ENCODE assay signal across 27 cellular contexts in genomic region chr3:129534428-129535027, GRCh38. TPM values are rescaled to one million over a fixed set of nuclear protein-coding genes. Genes with fewer than 3 reads are reported as not detected.
DNase-seq lines count a peak whose midpoint lies in the region; ATAC-seq and TF ChIP-seq lines count a peak whose summit lies in the region.
"Had no signal": no experiment of that assay in that cellular context is flagged by ENCODE, and none has a peak within 500 bp of the region (broad histone marks: within the 10 kb centered on the region; RNA-seq: fewer than 3 reads in every experiment).

No MANE protein-coding gene starts in this region.

- no peak for ATAC-seq in GM23338
- ATAC-seq in GM18873 (IDR thresholded peaks at IDR 0.05; ENCODE audit: low FRiP score, unreplicated experiment), result no peak
- ATAC-seq: activated CD8-positive, alpha-beta memory T cell treated with anti-CD3 and anti-CD28 coated beads, Interleukin-2, amount 10 ng/mL, durations not matched to agents 7 days and 5 days; activated T-helper 17 cell treated with anti-CD3 and anti-CD28 coated beads, Interleukin-2, amount 50 U/mL, for 72 hours; naive thymus-derived CD4-positive, alpha-beta T cell had no signal

- H3K27ac Mint-ChIP-seq in GM23338, result no peak overlapping the region
- no peak overlapping the region for H3K27ac Mint-ChIP-seq in activated naive CD4-positive, alpha-beta T cell treated with anti-CD3 and anti-CD28 coated beads, Interleukin-2, amount 10 ng/mL, durations not matched to agents 7 days and 5 days
- H3K27ac Mint-ChIP-seq: activated CD4-positive, alpha-beta T cell treated with anti-CD3 and anti-CD28 coated beads, Interleukin-2, amount 10 ng/mL, durations not matched to agents 24 days and 14 days; activated CD8-positive, alpha-beta memory T cell treated with anti-CD3 and anti-CD28 coated beads, Interleukin-2, amount 10 ng/mL, durations not matched to agents 7 days and 5 days; activated T-helper 17 cell treated with anti-CD3 and anti-CD28 coated beads, Interleukin-2, amount 50 U/mL, for 72 hours; stimulated activated naive CD8-positive, alpha-beta T cell treated with anti-CD3 and anti-CD28 coated beads, Interleukin-15, Interleukin-2, amounts not matched to agents 100 ng/mL and 50 ng/mL, for 24 hours had no signal

- H3K36me3 ChIP-seq in GM23338 (ENCODE audit: insufficient read depth) (no peaks in the 10 kb centered on the region), parathyroid adenoma (ENCODE audit: control insufficient read depth, insufficient read depth, low read length) (no peaks in the 10 kb centered on the region)
- H3K36me3 ChIP-seq: cardiac muscle cell, tibial nerve had no signal

- H3K4me1 ChIP-seq in GM23338 (ENCODE audit: insufficient read depth), result peaks cover 21% of the 10 kb centered on the region; the same call in 1 of the 2 replicates
- H3K4me1 ChIP-seq in parathyroid adenoma, result peaks cover 16% of the 10 kb centered on the region

- no peaks in the 10 kb centered on the region for H3K79me2 ChIP-seq in GM23338 (replicated peaks; ENCODE audit: insufficient read depth)
- no peaks in the 10 kb centered on the region for H3K79me2 ChIP-seq in parathyroid adenoma

- no peaks in the 10 kb centered on the region; the same call in 2 of the 3 replicates for H3K36me3 Mint-ChIP-seq in GM23338 (ENCODE audit: low read depth)
- H3K36me3 Mint-ChIP-seq in activated naive CD4-positive, alpha-beta T cell treated with anti-CD3 and anti-CD28 coated beads, Interleukin-2, amount 10 ng/mL, durations not matched to agents 7 days and 5 days, result no peaks in the 10 kb centered on the region
- H3K36me3 Mint-ChIP-seq: activated CD8-positive, alpha-beta memory T cell treated with anti-CD3 and anti-CD28 coated beads, Interleukin-2, amount 10 ng/mL, durations not matched to agents 7 days and 5 days; CD4-positive, alpha-beta memory T cell; naive thymus-derived CD4-positive, alpha-beta T cell had no signal

- peaks cover 44% of the 10 kb centered on the region for H3K4me1 Mint-ChIP-seq in GM23338
- no peaks in the 10 kb centered on the region for H3K4me1 Mint-ChIP-seq in activated naive CD4-positive, alpha-beta T cell treated with anti-CD3 and anti-CD28 coated beads, Interleukin-2, amount 10 ng/mL, durations not matched to agents 7 days and 5 days
- H3K4me1 Mint-ChIP-seq: activated CD4-positive, alpha-beta T cell treated with anti-CD3 and anti-CD28 coated beads, Interleukin-2, amount 10 ng/mL, durations not matched to agents 24 days and 14 days; activated CD8-positive, alpha-beta memory T cell treated with anti-CD3 and anti-CD28 coated beads, Interleukin-2, amount 10 ng/mL, durations not matched to agents 7 days and 5 days; activated T-helper 17 cell treated with anti-CD3 and anti-CD28 coated beads, Interleukin-2, amount 50 U/mL, for 72 hours had no signal

- H3K27ac ChIP-seq in GM23338 (ENCODE audit: low read depth) (no peak overlapping the region), parathyroid adenoma (no peak overlapping the region)
- H3K27ac ChIP-seq: cardiac muscle cell, dorsolateral prefrontal cortex, tibial nerve had no signal

- TF ChIP-seq CTCF in GM23338 (conservative IDR thresholded peaks at IDR 0.05; ENCODE audit: low read depth in 2 of 2) (no peak), parathyroid adenoma (IDR thresholded peaks at IDR 0.05) (no peak)

- H3K4me3 ChIP-seq in GM23338 (no peak overlapping the region), parathyroid adenoma (ENCODE audit: low read depth, low read length) (no peak overlapping the region)
- H3K4me3 ChIP-seq: cardiac muscle cell, dorsolateral prefrontal cortex, lung, tibial nerve had no signal

- peaks cover 17% of the 10 kb centered on the region for H3K27me3 Mint-ChIP-seq in GM23338 (ENCODE audit: insufficient read depth, low read depth, poor library complexity)
- H3K27me3 Mint-ChIP-seq in activated naive CD4-positive, alpha-beta T cell treated with anti-CD3 and anti-CD28 coated beads, Interleukin-2, amount 10 ng/mL, durations not matched to agents 7 days and 5 days, result peaks cover 30% of the 10 kb centered on the region
- H3K27me3 Mint-ChIP-seq: activated T-helper 17 cell treated with anti-CD3 and anti-CD28 coated beads, Interleukin-2, amount 50 U/mL, for 72 hours; CD4-positive, alpha-beta memory T cell; stimulated activated naive CD8-positive, alpha-beta T cell treated with anti-CD3 and anti-CD28 coated beads, Interleukin-15, Interleukin-2, amounts not matched to agents 100 ng/mL and 50 ng/mL, for 24 hours had no signal

- H3K4me2 ChIP-seq in GM23338 (no peak overlapping the region; the same call in 1 of the 2 replicates), parathyroid adenoma (ENCODE audit: low read length) (no peak overlapping the region)

- H3F3A ChIP-seq in GM23338 (replicated peaks; ENCODE audit: low read depth), result no peaks in the 10 kb centered on the region

- CTCF ChIA-PET in activated naive CD4-positive, alpha-beta T cell treated with anti-CD3 and anti-CD28 coated beads, Interleukin-2, amount 10 ng/mL, durations not matched to agents 7 days and 5 days (lab: Charles Lee), result interaction anchor here (1.0 kb wide), 1 partner anchor 44 kb away, joined by 3 read pairs; no protein-coding TSS in a partner anchor

- H3K9me2 ChIP-seq in GM23338 (ENCODE audit: insufficient read depth), result peaks cover 11% of the 10 kb centered on the region; the same call in 1 of the 2 replicates

- H2AFZ ChIP-seq in GM23338, result no peak overlapping the region
- peak overlapping the region; percentile 6 for H2AFZ ChIP-seq in parathyroid adenoma

- H3K9me3 Mint-ChIP-seq in GM23338, result no peaks in the 10 kb centered on the region
- H3K9me3 Mint-ChIP-seq in activated naive CD4-positive, alpha-beta T cell treated with anti-CD3 and anti-CD28 coated beads, Interleukin-2, amount 10 ng/mL, durations not matched to agents 7 days and 5 days, result no peaks in the 10 kb centered on the region
- H3K9me3 Mint-ChIP-seq: activated CD4-positive, alpha-beta T cell treated with anti-CD3 and anti-CD28 coated beads, Interleukin-2, amount 10 ng/mL, durations not matched to agents 24 days and 14 days; activated T-helper 17 cell treated with anti-CD3 and anti-CD28 coated beads, Interleukin-2, amount 50 U/mL, for 72 hours; naive thymus-derived CD4-positive, alpha-beta T cell; stimulated activated naive CD8-positive, alpha-beta T cell treated with anti-CD3 and anti-CD28 coated beads, Interleukin-15, Interleukin-2, amounts not matched to agents 100 ng/mL and 50 ng/mL, for 24 hours had no signal

- H3K9me3 ChIP-seq in parathyroid adenoma (ENCODE audit: control insufficient read depth, low read length), result no peaks in the 10 kb centered on the region
- H3K9me3 ChIP-seq: tibial nerve had no signal

- no peaks in the 10 kb centered on the region for H3K27me3 ChIP-seq in GM23338 (ENCODE audit: insufficient read depth)
- H3K27me3 ChIP-seq in parathyroid adenoma (ENCODE audit: control insufficient read depth, insufficient read depth, low read length), result no peaks in the 10 kb centered on the region
- H3K27me3 ChIP-seq: cardiac muscle cell, dorsolateral prefrontal cortex, tibial nerve had no signal

- DNase-seq in GM23338 (ENCODE audit: low spot score) (peak; percentile 36), NCI-H226 (peak; percentile 24), glomerular visceral epithelial cell (ENCODE audit: extremely low spot score) (peak; percentile 17), dedifferentiated amniotic fluid mesenchymal stem cell (ENCODE audit: extremely low spot score) (no peak)
- DNase-seq in activated naive CD4-positive, alpha-beta T cell treated with anti-CD3 and anti-CD28 coated beads, Interleukin-2, amount 10 ng/mL, durations not matched to agents 7 days and 5 days, result no peak
- no peak for DNase-seq in activated naive CD4-positive, alpha-beta T cell treated with Interleukin-2 at 50 U/mL for 16 hours
- DNase-seq: activated CD4-positive, alpha-beta T cell treated with anti-CD3 and anti-CD28 coated beads, Interleukin-2, amount 10 ng/mL, durations not matched to agents 24 days and 14 days; activated CD8-positive, alpha-beta memory T cell treated with anti-CD3 and anti-CD28 coated beads, Interleukin-2, amount 10 ng/mL, durations not matched to agents 7 days and 5 days; CD4-positive, alpha-beta memory T cell; dorsolateral prefrontal cortex; foreskin fibroblast; GOT3; Karpas-422; naive thymus-derived CD4-positive, alpha-beta T cell; NCI-H1048; NCI-H2107; NCI-H748 treated with DMSO at 0.1 percent for 48 hours; stimulated activated CD4-positive, alpha-beta T cell treated with anti-CD3 and anti-CD28 coated beads, Interleukin-2, amount 100 ng/mL, for 24 hours had no signal

- no peak overlapping the region for H3K9ac ChIP-seq in parathyroid adenoma

- no peaks in the 10 kb centered on the region for H4K20me1 ChIP-seq in GM23338 (replicated peaks; ENCODE audit: insufficient read depth)

- no peak overlapping the region for H3K4me3 Mint-ChIP-seq in GM23338
- H3K4me3 Mint-ChIP-seq in activated naive CD4-positive, alpha-beta T cell treated with anti-CD3 and anti-CD28 coated beads, Interleukin-2, amount 10 ng/mL, durations not matched to agents 7 days and 5 days, result no peak overlapping the region
- H3K4me3 Mint-ChIP-seq: activated CD4-positive, alpha-beta T cell treated with anti-CD3 and anti-CD28 coated beads, Interleukin-2, amount 10 ng/mL, durations not matched to agents 24 days and 14 days; activated CD8-positive, alpha-beta memory T cell treated with anti-CD3 and anti-CD28 coated beads, Interleukin-2, amount 10 ng/mL, durations not matched to agents 7 days and 5 days; activated T-helper 17 cell treated with anti-CD3 and anti-CD28 coated beads, Interleukin-2, amount 50 U/mL, for 72 hours; CD4-positive, alpha-beta memory T cell; naive thymus-derived CD4-positive, alpha-beta T cell; stimulated activated naive CD8-positive, alpha-beta T cell treated with anti-CD3 and anti-CD28 coated beads, Interleukin-15, Interleukin-2, amounts not matched to agents 100 ng/mL and 50 ng/mL, for 24 hours had no signal

TF ChIP-seq in GM23338, 12 proteins besides CTCF, POLR2A, EP300 and RAD21 (continues in another document):
- TF ChIP-seq JUNB (IDR thresholded peaks at IDR 0.05; ENCODE audit: unreplicated experiment), result no peak
- no peak for TF ChIP-seq POLR2AphosphoS5 (IDR thresholded peaks at IDR 0.05; ENCODE audit: low read depth)
- no peak for TF ChIP-seq EZH2 (IDR thresholded peaks at IDR 0.05; ENCODE audit: low read depth, unreplicated experiment)
- no peak for TF ChIP-seq NANOG (IDR thresholded peaks at IDR 0.05; ENCODE audit: borderline replicate concordance)
- no peak for TF ChIP-seq CREB1 (CRISPR knock-in tag; IDR thresholded peaks at IDR 0.05; ENCODE audit: low read depth)

RNA-seq across cellular contexts. Expression of gene RHO, which starts 6.1 kb away (rescaled TPM):
- not detected in 2 replicates for total RNA-seq in GM23338 (2014; rRNA removed; shearing (Covaris generic))
- not detected in 2 replicates for polyA plus RNA-seq in GM23338 (2016; fragmentation: Nextera tagmentation; extraction: Ambion mirVana)
- total RNA-seq: activated CD4-positive, alpha-beta T cell treated with anti-CD3 and anti-CD28 coated beads, Interleukin-2, amount 10 ng/mL, durations not matched to agents 24 days and 14 days; activated CD8-positive, alpha-beta memory T cell treated with anti-CD3 and anti-CD28 coated beads, Interleukin-2, amount 10 ng/mL, durations not matched to agents 7 days and 5 days; activated T-helper 17 cell treated with anti-CD3 and anti-CD28 coated beads, Interleukin-2, amount 50 U/mL, for 72 hours; cardiac muscle cell; CD4-positive, alpha-beta memory T cell; epithelial cell of proximal tubule; lung; naive thymus-derived CD4-positive, alpha-beta T cell; posterior vena cava; tibial nerve had no signal
- polyA plus RNA-seq: cardiac muscle cell; CD4-positive, alpha-beta memory T cell; naive thymus-derived CD4-positive, alpha-beta T cell had no signal

RNA-seq across cellular contexts. Expression of gene H1-8, which starts 8.4 kb away (rescaled TPM):
- not detected in 2 replicates for total RNA-seq in GM23338 (2014; rRNA removed; shearing (Covaris generic))
- not detected in 2 replicates for polyA plus RNA-seq in GM23338 (2016; fragmentation: Nextera tagmentation; extraction: Ambion mirVana)
- total RNA-seq: activated CD4-positive, alpha-beta T cell treated with anti-CD3 and anti-CD28 coated beads, Interleukin-2, amount 10 ng/mL, durations not matched to agents 24 days and 14 days; activated CD8-positive, alpha-beta memory T cell treated with anti-CD3 and anti-CD28 coated beads, Interleukin-2, amount 10 ng/mL, durations not matched to agents 7 days and 5 days; activated T-helper 17 cell treated with anti-CD3 and anti-CD28 coated beads, Interleukin-2, amount 50 U/mL, for 72 hours; cardiac muscle cell; CD4-positive, alpha-beta memory T cell; dorsolateral prefrontal cortex; epithelial cell of proximal tubule; lung; naive thymus-derived CD4-positive, alpha-beta T cell; posterior vena cava; tibial nerve had no signal
- polyA plus RNA-seq: cardiac muscle cell; CD4-positive, alpha-beta memory T cell; lung; naive thymus-derived CD4-positive, alpha-beta T cell had no signal

Comparison
In these comparisons a context has a peak if more than half of its experiments do, and no peak if none do; other contexts are left out.
1. DNase-seq: peak in GM23338 (single experiment), NCI-H226 (single experiment) and glomerular visceral epithelial cell (single experiment); none in activated naive CD4-positive, alpha-beta T cell treated with anti-CD3 and anti-CD28 coated beads, Interleukin-2, amount 10 ng/mL, durations not matched to agents 7 days and 5 days (single experiment), dedifferentiated amniotic fluid mesenchymal stem cell (single experiment) and activated naive CD4-positive, alpha-beta T cell treated with Interleukin-2 at 50 U/mL for 16 hours (single experiment).